9 cellular contexts compared by ENCODE assay signal in the genomic region with DNA sequence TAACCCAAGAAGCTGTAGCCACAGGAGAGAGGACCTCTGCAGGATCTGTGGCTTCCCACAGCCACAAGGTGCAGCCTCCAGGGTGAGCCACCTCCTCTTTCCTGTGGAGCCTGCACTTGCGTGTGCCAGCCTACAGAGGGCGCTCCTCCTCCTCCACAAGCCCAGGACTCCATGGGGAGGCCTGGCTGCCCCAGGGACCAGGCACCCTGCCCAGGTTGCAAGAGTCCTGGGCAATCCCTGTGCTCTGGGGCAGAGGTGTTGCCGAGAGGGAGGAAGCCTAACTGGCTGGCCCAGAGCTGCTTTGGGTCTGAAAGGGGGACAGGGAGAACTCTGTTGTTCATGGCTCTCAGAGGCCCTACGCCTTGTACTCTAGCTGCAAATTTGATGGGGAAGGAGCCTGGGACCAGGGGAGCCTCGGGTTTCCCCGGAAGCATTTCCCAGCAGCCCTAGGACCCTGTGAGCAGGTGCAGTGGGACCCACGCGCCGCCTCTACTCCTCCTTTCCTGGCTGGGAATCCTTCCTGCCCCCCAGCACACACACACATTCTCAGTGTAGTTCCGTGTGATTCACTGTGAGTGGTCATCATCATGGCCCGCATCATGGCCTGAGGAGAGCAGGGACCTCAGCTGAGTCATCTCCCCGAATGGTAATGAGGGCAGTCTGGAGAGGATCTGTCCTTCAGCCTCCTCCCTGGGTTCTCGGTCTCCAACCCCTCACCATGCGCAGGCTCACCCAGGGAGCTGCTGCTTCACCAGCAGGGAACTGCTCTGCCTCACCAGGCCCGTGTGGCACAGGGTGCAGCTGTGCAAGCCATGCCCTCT. TPM values are rescaled to one million over a fixed set of nuclear protein-coding genes. Genes with fewer than 3 reads are reported as not detected.
A peak's percentile ranks its signal among the peaks of the same experiment; 100 is the strongest.
DNase-seq lines count a peak whose midpoint lies in the region; ATAC-seq and TF ChIP-seq lines count a peak whose summit lies in the region.
"Had no signal": no experiment of that assay in that cellular context is flagged by ENCODE, and none has a peak within 500 bp of the region (broad histone marks: within the 10 kb centered on the region; RNA-seq: fewer than 3 reads in every experiment).

No MANE protein-coding gene starts in this region.

- H3K27ac ChIP-seq in GM23338 (ENCODE audit: low read depth), result no peak overlapping the region
- H3K27ac ChIP-seq: skin epidermis had no signal

- TF ChIP-seq CTCF in AG09319 (IDR thresholded peaks at IDR 0.05; ENCODE audit: low read depth, low read length) (peak; percentile 86), GM23338 (conservative IDR thresholded peaks at IDR 0.05; ENCODE audit: low read depth in 2 of 2) (peak; percentile 94 to 98)

- H3K9me3 Mint-ChIP-seq in GM23338, result peaks cover 8% of the 10 kb centered on the region
- no peaks in the 10 kb centered on the region for H3K9me3 Mint-ChIP-seq in activated T-helper 17 cell treated with anti-CD3 and anti-CD28 coated beads, Interleukin-2, amount 50 U/mL, for 72 hours

- intact Hi-C loops in sciatic nerve (cut with DNase I), result no loop called here

- H3K4me3 Mint-ChIP-seq in GM23338, result no peak overlapping the region
- H3K4me3 Mint-ChIP-seq in activated T-helper 17 cell treated with anti-CD3 and anti-CD28 coated beads, Interleukin-2, amount 50 U/mL, for 72 hours, result no peak overlapping the region

- no peak overlapping the region for H3K27ac Mint-ChIP-seq in GM23338
- no peak overlapping the region for H3K27ac Mint-ChIP-seq in activated T-helper 17 cell treated with anti-CD3 and anti-CD28 coated beads, Interleukin-2, amount 50 U/mL, for 72 hours

- no peaks in the 10 kb centered on the region for H3K36me3 ChIP-seq in GM23338 (ENCODE audit: insufficient read depth)

- no peaks in the 10 kb centered on the region for H3K79me2 ChIP-seq in GM23338 (replicated peaks; ENCODE audit: insufficient read depth)

- peak; percentile 92 for ATAC-seq in GM23338
- ATAC-seq in activated T-helper 17 cell treated with anti-CD3 and anti-CD28 coated beads, Interleukin-2, amount 50 U/mL, for 72 hours (replicated peaks), result peak; percentile 93
- peak; percentile 53 for ATAC-seq in sciatic nerve
- no peak for ATAC-seq in GM18858 (IDR thresholded peaks at IDR 0.05; ENCODE audit: unreplicated experiment)

- H4K20me1 ChIP-seq in GM23338 (replicated peaks; ENCODE audit: insufficient read depth), result no peaks in the 10 kb centered on the region

- H3K4me3 ChIP-seq in GM23338, result no peak overlapping the region
- H3K4me3 ChIP-seq: skin epidermis had no signal

- peaks cover 4% of the 10 kb centered on the region; the same call in 1 of the 3 replicates for H3K36me3 Mint-ChIP-seq in GM23338 (ENCODE audit: low read depth)
- no peaks in the 10 kb centered on the region for H3K36me3 Mint-ChIP-seq in activated T-helper 17 cell treated with anti-CD3 and anti-CD28 coated beads, Interleukin-2, amount 50 U/mL, for 72 hours (ENCODE audit: low read depth)

- peaks cover 13% of the 10 kb centered on the region for H3K4me1 Mint-ChIP-seq in GM23338
- peaks cover 6% of the 10 kb centered on the region for H3K4me1 Mint-ChIP-seq in activated T-helper 17 cell treated with anti-CD3 and anti-CD28 coated beads, Interleukin-2, amount 50 U/mL, for 72 hours

- no peaks in the 10 kb centered on the region for H3K27me3 ChIP-seq in GM23338 (ENCODE audit: insufficient read depth)

- H3K27me3 Mint-ChIP-seq in GM23338 (ENCODE audit: insufficient read depth, low read depth, poor library complexity), result peaks cover 4% of the 10 kb centered on the region
- H3K27me3 Mint-ChIP-seq in activated T-helper 17 cell treated with anti-CD3 and anti-CD28 coated beads, Interleukin-2, amount 50 U/mL, for 72 hours, result no peaks in the 10 kb centered on the region

- H2AFZ ChIP-seq in GM23338, result no peak overlapping the region

- no peaks in the 10 kb centered on the region for H3F3A ChIP-seq in GM23338 (replicated peaks; ENCODE audit: low read depth)

- no peak overlapping the region for H3K4me2 ChIP-seq in GM23338

- no peaks in the 10 kb centered on the region for H3K4me1 ChIP-seq in GM23338 (ENCODE audit: insufficient read depth)

- no peaks in the 10 kb centered on the region for H3K9me2 ChIP-seq in GM23338 (ENCODE audit: insufficient read depth)

- peak; percentile 38 for DNase-seq in AG09319 (ENCODE audit: extremely low read depth, low read depth)
- DNase-seq in GM23338 (ENCODE audit: low spot score), result peak; percentile 81
- DNase-seq in RKO (ENCODE audit: low spot score), result peak; percentile 94
- DNase-seq in germinal center (ENCODE audit: low spot score), result peak; percentile 63
- DNase-seq in sciatic nerve (ENCODE audit: low spot score), result no peak
- DNase-seq in ureter (ENCODE audit: low spot score), result no peak

TF ChIP-seq in GM23338, 12 proteins besides CTCF, POLR2A, EP300 and RAD21 (continues in another document):
- TF ChIP-seq POLR2AphosphoS5 (IDR thresholded peaks at IDR 0.05; ENCODE audit: low read depth) (no peak), STAT1 (IDR thresholded peaks at IDR 0.05; ENCODE audit: unreplicated experiment) (no peak), CREB1 (CRISPR knock-in tag; IDR thresholded peaks at IDR 0.05; ENCODE audit: low read depth) (no peak), ZNF114 (CRISPR knock-in tag; IDR thresholded peaks at IDR 0.05) (no peak), EZH2 (IDR thresholded peaks at IDR 0.05; ENCODE audit: low read depth, unreplicated experiment) (no peak), ZNF331 (CRISPR knock-in tag; IDR thresholded peaks at IDR 0.05; ENCODE audit: low read depth) (no peak)
- TF ChIP-seq, protein P1, sequence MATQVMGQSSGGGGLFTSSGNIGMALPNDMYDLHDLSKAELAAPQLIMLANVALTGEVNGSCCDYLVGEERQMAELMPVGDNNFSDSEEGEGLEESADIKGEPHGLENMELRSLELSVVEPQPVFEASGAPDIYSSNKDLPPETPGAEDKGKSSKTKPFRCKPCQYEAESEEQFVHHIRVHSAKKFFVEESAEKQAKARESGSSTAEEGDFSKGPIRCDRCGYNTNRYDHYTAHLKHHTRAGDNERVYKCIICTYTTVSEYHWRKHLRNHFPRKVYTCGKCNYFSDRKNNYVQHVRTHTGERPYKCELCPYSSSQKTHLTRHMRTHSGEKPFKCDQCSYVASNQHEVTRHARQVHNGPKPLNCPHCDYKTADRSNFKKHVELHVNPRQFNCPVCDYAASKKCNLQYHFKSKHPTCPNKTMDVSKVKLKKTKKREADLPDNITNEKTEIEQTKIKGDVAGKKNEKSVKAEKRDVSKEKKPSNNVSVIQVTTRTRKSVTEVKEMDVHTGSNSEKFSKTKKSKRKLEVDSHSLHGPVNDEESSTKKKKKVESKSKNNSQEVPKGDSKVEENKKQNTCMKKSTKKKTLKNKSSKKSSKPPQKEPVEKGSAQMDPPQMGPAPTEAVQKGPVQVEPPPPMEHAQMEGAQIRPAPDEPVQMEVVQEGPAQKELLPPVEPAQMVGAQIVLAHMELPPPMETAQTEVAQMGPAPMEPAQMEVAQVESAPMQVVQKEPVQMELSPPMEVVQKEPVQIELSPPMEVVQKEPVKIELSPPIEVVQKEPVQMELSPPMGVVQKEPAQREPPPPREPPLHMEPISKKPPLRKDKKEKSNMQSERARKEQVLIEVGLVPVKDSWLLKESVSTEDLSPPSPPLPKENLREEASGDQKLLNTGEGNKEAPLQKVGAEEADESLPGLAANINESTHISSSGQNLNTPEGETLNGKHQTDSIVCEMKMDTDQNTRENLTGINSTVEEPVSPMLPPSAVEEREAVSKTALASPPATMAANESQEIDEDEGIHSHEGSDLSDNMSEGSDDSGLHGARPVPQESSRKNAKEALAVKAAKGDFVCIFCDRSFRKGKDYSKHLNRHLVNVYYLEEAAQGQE (IDR thresholded peaks at IDR 0.05; ENCODE audit: unreplicated experiment), result no peak
- TF ChIP-seq, protein P2, sequence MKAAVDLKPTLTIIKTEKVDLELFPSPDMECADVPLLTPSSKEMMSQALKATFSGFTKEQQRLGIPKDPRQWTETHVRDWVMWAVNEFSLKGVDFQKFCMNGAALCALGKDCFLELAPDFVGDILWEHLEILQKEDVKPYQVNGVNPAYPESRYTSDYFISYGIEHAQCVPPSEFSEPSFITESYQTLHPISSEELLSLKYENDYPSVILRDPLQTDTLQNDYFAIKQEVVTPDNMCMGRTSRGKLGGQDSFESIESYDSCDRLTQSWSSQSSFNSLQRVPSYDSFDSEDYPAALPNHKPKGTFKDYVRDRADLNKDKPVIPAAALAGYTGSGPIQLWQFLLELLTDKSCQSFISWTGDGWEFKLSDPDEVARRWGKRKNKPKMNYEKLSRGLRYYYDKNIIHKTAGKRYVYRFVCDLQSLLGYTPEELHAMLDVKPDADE (IDR thresholded peaks at IDR 0.05), result no peak

RNA-seq across cellular contexts. Expression of a gene that starts 24.3 kb away (rescaled TPM):
- total RNA-seq in GM23338 (2014; rRNA removed; shearing (Covaris generic)), result not detected in 2 replicates
- not detected in 2 replicates for polyA plus RNA-seq in GM23338 (2016; fragmentation: Nextera tagmentation; extraction: Ambion mirVana)
- not detected for total RNA-seq in activated T-helper 17 cell treated with anti-CD3 and anti-CD28 coated beads, Interleukin-2, amount 50 U/mL, for 72 hours
- total RNA-seq in sciatic nerve (not detected), ureter (not detected)

RNA-seq across cellular contexts. Expression of a gene that starts 28.6 kb away (rescaled TPM):
- total RNA-seq in GM23338 (2014; rRNA removed; shearing (Covaris generic)), result 6.8 and 10.8 TPM in 2 replicates
- polyA plus RNA-seq in GM23338 (2016; fragmentation: Nextera tagmentation; extraction: Ambion mirVana), result 6.9 and 10.3 TPM in 2 replicates
- total RNA-seq in activated T-helper 17 cell treated with anti-CD3 and anti-CD28 coated beads, Interleukin-2, amount 50 U/mL, for 72 hours, result 1 to 10 TPM; 3.4 TPM
- total RNA-seq in sciatic nerve (16.6 TPM), ureter (30.9 TPM)

Comparison
In these comparisons a context has a peak if more than half of its experiments do, and no peak if none do; other contexts are left out.
1. DNase-seq: peak in AG09319 (single experiment), GM23338 (single experiment), RKO (single experiment) and germinal center (single experiment); none in sciatic nerve (single experiment) and ureter (single experiment).